Comparison of ENCODE assay signal across 22 cellular contexts in the genomic region with DNA sequence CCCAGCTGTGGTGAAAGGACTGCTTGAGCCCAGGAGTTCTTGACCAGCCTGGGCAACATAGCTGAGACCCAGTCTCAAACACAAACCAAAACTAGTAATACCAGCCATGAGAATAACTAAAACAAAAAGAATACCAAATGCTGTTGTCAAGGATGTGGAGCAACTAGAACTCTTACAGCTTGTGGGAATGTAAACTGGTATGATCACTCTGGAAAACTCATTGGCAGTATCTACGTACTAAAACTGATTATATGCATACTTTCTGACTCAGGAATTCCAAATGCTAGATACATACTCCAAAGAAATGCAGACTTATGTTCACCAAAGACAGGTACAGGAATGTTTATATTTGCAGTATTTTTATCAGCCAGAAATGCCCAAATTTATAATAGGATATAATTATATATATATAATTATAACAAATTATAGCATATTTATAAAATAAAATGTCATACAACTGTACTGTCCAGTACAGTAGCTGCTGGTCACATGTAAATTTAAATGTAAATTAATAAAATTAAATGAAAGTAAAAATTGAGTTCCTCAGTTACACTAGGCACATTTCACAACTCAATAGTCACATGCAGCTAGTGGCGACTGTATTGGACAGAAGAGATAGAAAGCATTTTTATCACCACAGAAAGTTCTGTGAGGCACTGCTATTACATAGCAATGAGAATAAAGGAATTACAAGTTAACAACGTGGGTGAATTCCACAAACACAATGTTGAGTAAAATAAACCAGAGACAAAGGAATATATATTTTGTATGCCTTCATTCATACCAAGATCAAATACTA.
DNase-seq lines count a peak whose midpoint lies in the region; ATAC-seq and TF ChIP-seq lines count a peak whose summit lies in the region.
"Had no signal": no experiment of that assay in that cellular context is flagged by ENCODE, and none has a peak within 500 bp of the region (broad histone marks: within the 10 kb centered on the region; RNA-seq: fewer than 3 reads in every experiment).

No MANE protein-coding gene starts in this region.

- no peak overlapping the region for H3K4me2 ChIP-seq in smooth muscle cell

- no peak overlapping the region for H3K4me3 ChIP-seq in smooth muscle cell
- H3K4me3 ChIP-seq: prostate gland, thyroid gland had no signal

- H3K9me3 Mint-ChIP-seq in HFFc6: no peaks in the 10 kb centered on the region
- no peaks in the 10 kb centered on the region for H3K9me3 Mint-ChIP-seq in activated CD4-positive, alpha-beta T cell treated with anti-CD3 and anti-CD28 coated beads for 36 hours (ENCODE audit: low read depth)
- H3K9me3 Mint-ChIP-seq: activated CD8-positive, alpha-beta T cell treated with anti-CD3 and anti-CD28 coated beads for 36 hours had no signal

- DNase-seq in HFFc6 (peak; percentile 31), OCI-M1 (lab: John Stamatoyannopoulos, UW) (peak; percentile 61), fibroblast of peridontal ligament (ENCODE audit: extremely low read depth) (peak; percentile 61), smooth muscle cell (lab: John Stamatoyannopoulos, UW; ENCODE audit: unreplicated experiment) (no peak), GM19238 (ENCODE audit: insufficient read length, low spot score) (no peak)
- DNase-seq in activated CD4-positive, alpha-beta T cell treated with anti-CD3 and anti-CD28 coated beads for 36 hours: no peak
- DNase-seq in central memory CD4-positive, alpha-beta T cell: no peak
- DNase-seq: activated CD4-positive, CD25-positive, alpha-beta regulatory T cell; activated CD8-positive, alpha-beta T cell treated with anti-CD3 and anti-CD28 coated beads for 36 hours; activated naive CD4-positive, alpha-beta T cell; activated T-cell treated with anti-CD3 and anti-CD28 coated beads, Interleukin-2, amount 50 U/mL, for 1 hour; effector CD4-positive, alpha-beta T cell; MM.1S; NCI-H187 treated with DMSO at 0.1 percent for 48 hours; NCI-H2227 treated with DMSO at 0.1 percent for 48 hours; nephron progenitor cell; stimulated activated naive CD4-positive, alpha-beta T cell treated with Interleukin-2 at 50 U/mL for 16 hours; thyroid gland had no signal

- peak overlapping the region; percentile 60 for H3K27ac ChIP-seq in smooth muscle cell (ENCODE audit: low read depth)
- H3K27ac ChIP-seq: prostate gland, thyroid gland had no signal

- no peak overlapping the region for H3K9ac ChIP-seq in smooth muscle cell (ENCODE audit: low read depth)

- peaks cover 84% of the 10 kb centered on the region for H4K20me1 ChIP-seq in smooth muscle cell (ENCODE audit: low read depth)

- H3F3A ChIP-seq in smooth muscle cell (ENCODE audit: low read depth): no peaks in the 10 kb centered on the region

- H3K9me3 ChIP-seq in smooth muscle cell (replicated peaks; ENCODE audit: low read depth): no peaks in the 10 kb centered on the region
- H3K9me3 ChIP-seq: prostate gland, thyroid gland had no signal

- H3K27ac Mint-ChIP-seq in HFFc6: peak overlapping the region; percentile 70
- no peak overlapping the region for H3K27ac Mint-ChIP-seq in activated CD4-positive, alpha-beta T cell treated with anti-CD3 and anti-CD28 coated beads for 36 hours
- H3K27ac Mint-ChIP-seq: activated CD8-positive, alpha-beta T cell treated with anti-CD3 and anti-CD28 coated beads for 36 hours; nephron progenitor cell; T-helper 2 cell treated with Interferon-gamma antibody and Interleukin-4, amounts not matched to agents 5 μg/mL and 100 μg/mL, for 36 hours had no signal

- peaks cover 3% of the 10 kb centered on the region for H3K36me3 ChIP-seq in smooth muscle cell (ENCODE audit: low read depth)
- H3K36me3 ChIP-seq: prostate gland, thyroid gland had no signal

- no peak for TF ChIP-seq CTCF in HFFc6 (IDR thresholded peaks at IDR 0.05)
- no peak for TF ChIP-seq CTCF in smooth muscle cell (IDR thresholded peaks at IDR 0.05; ENCODE audit: borderline replicate concordance, insufficient read depth, poor library complexity, severe bottlenecking)

- peaks cover 61% of the 10 kb centered on the region for H3K4me1 Mint-ChIP-seq in HFFc6 (ENCODE audit: low read depth)
- H3K4me1 Mint-ChIP-seq in activated CD4-positive, alpha-beta T cell treated with anti-CD3 and anti-CD28 coated beads for 36 hours: peaks cover 61% of the 10 kb centered on the region

- H3K36me3 Mint-ChIP-seq in HFFc6 (ENCODE audit: low read depth): peaks cover 30% of the 10 kb centered on the region
- H3K36me3 Mint-ChIP-seq in activated CD4-positive, alpha-beta T cell treated with anti-CD3 and anti-CD28 coated beads for 36 hours (ENCODE audit: low read depth): peaks cover 10% of the 10 kb centered on the region

- peaks cover 53% of the 10 kb centered on the region for H3K79me2 ChIP-seq in smooth muscle cell (ENCODE audit: low read depth)

- CTCF ChIA-PET in activated CD4-positive, alpha-beta T cell treated with anti-CD3 and anti-CD28 coated beads for 36 hours (lab: Charles Lee): interaction anchor here (0.5 kb wide), 1 partner anchor 162 kb away, joined by 3 read pairs; no protein-coding TSS in a partner anchor

- 88% methylated on average over 3 of the region's 3 CpGs for WGBS in smooth muscle cell (ENCODE audit: low lambda C conversion rate)

- peaks cover 23% of the 10 kb centered on the region for H3K4me1 ChIP-seq in smooth muscle cell (ENCODE audit: low read depth)
- H3K4me1 ChIP-seq: prostate gland had no signal

- H2AFZ ChIP-seq in smooth muscle cell (ENCODE audit: low read depth): no peak overlapping the region

- ATAC-seq in activated CD4-positive, alpha-beta T cell treated with anti-CD3 and anti-CD28 coated beads for 36 hours: no peak
- ATAC-seq: activated CD8-positive, alpha-beta T cell treated with anti-CD3 and anti-CD28 coated beads for 36 hours; esophagus mucosa; Panc1 had no signal

- intact Hi-C loops in activated CD4-positive, alpha-beta T cell treated with anti-CD3 and anti-CD28 coated beads for 36 hours (cut with DNase I, micrococcal nuclease): no loop called here

- POLR2A ChIA-PET in activated CD4-positive, alpha-beta T cell treated with anti-CD3 and anti-CD28 coated beads for 36 hours (lab: Charles Lee): no interaction called here

- peaks cover 3% of the 10 kb centered on the region; the same call in 1 of the 2 replicates for H3K27me3 Mint-ChIP-seq in HFFc6 (ENCODE audit: insufficient read depth)
- no peaks in the 10 kb centered on the region for H3K27me3 Mint-ChIP-seq in activated CD4-positive, alpha-beta T cell treated with anti-CD3 and anti-CD28 coated beads for 36 hours
- H3K27me3 Mint-ChIP-seq: activated CD8-positive, alpha-beta T cell treated with anti-CD3 and anti-CD28 coated beads for 36 hours had no signal

- H3K4me3 Mint-ChIP-seq in HFFc6: no peak overlapping the region
- no peak overlapping the region for H3K4me3 Mint-ChIP-seq in activated CD4-positive, alpha-beta T cell treated with anti-CD3 and anti-CD28 coated beads for 36 hours
- H3K4me3 Mint-ChIP-seq: activated CD8-positive, alpha-beta T cell treated with anti-CD3 and anti-CD28 coated beads for 36 hours; nephron progenitor cell; T-helper 2 cell treated with Interferon-gamma antibody and Interleukin-4, amounts not matched to agents 5 μg/mL and 100 μg/mL, for 36 hours had no signal

- H3K27me3 ChIP-seq in smooth muscle cell (ENCODE audit: low read depth): no peaks in the 10 kb centered on the region
- H3K27me3 ChIP-seq: thyroid gland had no signal

Comparison
In these comparisons a context has a peak if more than half of its experiments do, and no peak if none do; other contexts are left out.
1. DNase-seq: peak in HFFc6 (single experiment), OCI-M1 (single experiment) and fibroblast of peridontal ligament (single experiment); none in smooth muscle cell (single experiment), activated CD4-positive, alpha-beta T cell treated with anti-CD3 and anti-CD28 coated beads for 36 hours (single experiment), GM19238 (single experiment) and central memory CD4-positive, alpha-beta T cell (single experiment).